8 cellular contexts compared by ENCODE assay signal in genomic region chr7:55140221-55140980, GRCh38.
DNase-seq lines count a peak whose midpoint lies in the region; ATAC-seq and TF ChIP-seq lines count a peak whose summit lies in the region.

No MANE protein-coding gene starts in this region.

- H3K4me2 ChIP-seq in H9 (ENCODE audit: insufficient read depth, insufficient read length, low read length): no peak overlapping the region

- H3K27ac ChIP-seq in H9 (ENCODE audit: insufficient read length, low read depth, low read length): no peak overlapping the region

- H3T11ph ChIP-seq in H9 (ENCODE audit: low read length): no peak overlapping the region

- no peak overlapping the region for H4K8ac ChIP-seq in H9 (replicated peaks; ENCODE audit: insufficient read length, low read depth, low read length)

- ATAC-seq in GM18907 (IDR thresholded peaks at IDR 0.05; ENCODE audit: unreplicated experiment): peak; percentile 98
- ATAC-seq in HG02759 (IDR thresholded peaks at IDR 0.05; ENCODE audit: unreplicated experiment): peak; percentile 96
- ATAC-seq in memory B cell (ENCODE audit: low read depth): peak; percentile 61

- peaks cover 7% of the 10 kb centered on the region for H3K27me3 Mint-ChIP-seq in memory B cell
- no peaks in the 10 kb centered on the region for H3K27me3 Mint-ChIP-seq in H9 (ENCODE audit: low read depth)

- no peaks in the 10 kb centered on the region for H3K79me1 ChIP-seq in H9 (ENCODE audit: insufficient read depth, low read depth, low read length, poor library complexity, severe bottlenecking)

- no peak overlapping the region for H3K14ac ChIP-seq in H9 (ENCODE audit: insufficient read depth, low read length)

- H4K91ac ChIP-seq in H9 (ENCODE audit: insufficient read length, low read depth, low read length): no peak overlapping the region

- H3K4ac ChIP-seq in H9 (ENCODE audit: low read depth, low read length): no peak overlapping the region

- no peak overlapping the region for H2BK5ac ChIP-seq in H9 (ENCODE audit: insufficient read length, low read length)

- no peak overlapping the region for H2AK5ac ChIP-seq in H9 (ENCODE audit: insufficient read length, low read length)

- H2BK120ac ChIP-seq in H9 (ENCODE audit: low read depth, low read length, poor library complexity, severe bottlenecking): no peak overlapping the region

- H2AFZ ChIP-seq in H9 (ENCODE audit: low read length): no peak overlapping the region

- H3K9me3 ChIP-seq in H9 (ENCODE audit: control insufficient read depth, low read depth, low read length): no peaks in the 10 kb centered on the region

- H2BK15ac ChIP-seq in H9 (ENCODE audit: low read depth, low read length): no peak overlapping the region

- H3K4me1 Mint-ChIP-seq in memory B cell (no peaks in the 10 kb centered on the region), H9 (peaks cover 0 to 3% of the 10 kb centered on the region in 2 experiments; a peak in 2 of 4 replicates)

- H2BK20ac ChIP-seq in H9 (ENCODE audit: low read depth, low read length, poor library complexity, severe bottlenecking): no peak overlapping the region

- H3K18ac ChIP-seq in H9 (ENCODE audit: insufficient read length, low read depth, low read length): no peak overlapping the region

- H3K36me3 Mint-ChIP-seq in memory B cell: no peaks in the 10 kb centered on the region
- H3K36me3 Mint-ChIP-seq in H9 (ENCODE audit: insufficient read depth in 1 of 3, low read depth in 3 of 3): no peaks in the 10 kb centered on the region

- H3K9me3 Mint-ChIP-seq in memory B cell: peaks cover 6% of the 10 kb centered on the region
- H3K9me3 Mint-ChIP-seq in H9: peaks cover 0 to 3% of the 10 kb centered on the region in 2 experiments; a peak in 1 of 5 replicates

- no peak for TF ChIP-seq CTCF in H9 (conservative IDR thresholded peaks at IDR 0.05)

- H3K9ac ChIP-seq in H9 (ENCODE audit: extremely low read depth, insufficient read length, low read length): no peak overlapping the region

- DNase-seq in SK-MEL-5 (ENCODE audit: low read depth, low spot score) (peak; percentile 11), memory B cell (ENCODE audit: low spot score in 2 of 2) (no peak), H9 (no peak), C1 segment of cervical spinal cord (lab: John Stamatoyannopoulos, UW) (no peak), NCI-H2196 treated with DMSO at 0.1 percent for 48 hours (lab: John Stamatoyannopoulos, UW; ENCODE audit: unreplicated experiment) (no peak), hippocampal formation (lab: John Stamatoyannopoulos, UW) (no peak)

- no peaks in the 10 kb centered on the region for H3K23me2 ChIP-seq in H9 (ENCODE audit: insufficient read length, low read depth, low read length, poor library complexity, severe bottlenecking)

- no peaks in the 10 kb centered on the region for H3K79me2 ChIP-seq in H9 (ENCODE audit: insufficient read depth, low read length)

- H3K4me3 Mint-ChIP-seq in memory B cell (no peak overlapping the region), H9 (no peak overlapping the region)

- in situ Hi-C loops in SK-MEL-5 (cut with HindIII; ENCODE audit: low pct_unique_long_range_greater_than_20kb, low sequenced_read_pairs): no loop called here

- no peak overlapping the region for H3K27ac Mint-ChIP-seq in memory B cell
- no peak overlapping the region for H3K27ac Mint-ChIP-seq in H9

- no peaks in the 10 kb centered on the region for H3K27me3 ChIP-seq in H9 (ENCODE audit: insufficient read depth, low read length)

- no peak overlapping the region for H3K56ac ChIP-seq in H9 (ENCODE audit: insufficient read length, low read depth, low read length)

- WGBS in H9 (ENCODE audit: extremely low coverage, insufficient read length, low lambda C conversion rate): no CpG with 5 or more reads among the region's 8 CpGs

- H3K4me1 ChIP-seq in H9 (ENCODE audit: insufficient read depth, low read length): no peaks in the 10 kb centered on the region

- peaks cover 2% of the 10 kb centered on the region for H4K20me1 ChIP-seq in H9 (ENCODE audit: control insufficient read depth, insufficient read depth, insufficient read length)

- no peak overlapping the region for H4K5ac ChIP-seq in H9 (ENCODE audit: insufficient read length, low read depth, low read length)

- H2BK12ac ChIP-seq in H9 (ENCODE audit: insufficient read length, low read depth, low read length): no peak overlapping the region

- no peak overlapping the region for H3K23ac ChIP-seq in H9 (ENCODE audit: insufficient read length, low read depth, low read length)
